Comparison of ENCODE assay signal across 2 cellular contexts in genomic region chr13:55606045-55606665, GRCh38.
TF ChIP-seq lines count a peak whose summit lies in the region.

No MANE protein-coding gene starts in this region.

TF ChIP-seq in GM23338, 12 proteins besides CTCF, POLR2A, EP300 and RAD21:
- TF ChIP-seq ZNF331 (CRISPR knock-in tag; IDR thresholded peaks at IDR 0.05; ENCODE audit: low read depth) (no peak), ETS1 (IDR thresholded peaks at IDR 0.05) (no peak), STAT1 (IDR thresholded peaks at IDR 0.05; ENCODE audit: unreplicated experiment) (no peak), EZH2phosphoT487 (IDR thresholded peaks at IDR 0.05; ENCODE audit: unreplicated experiment) (no peak), CREB1 (CRISPR knock-in tag; IDR thresholded peaks at IDR 0.05; ENCODE audit: low read depth) (no peak), JUNB (IDR thresholded peaks at IDR 0.05; ENCODE audit: unreplicated experiment) (no peak), NANOG (IDR thresholded peaks at IDR 0.05; ENCODE audit: borderline replicate concordance) (no peak), REST (IDR thresholded peaks at IDR 0.05; ENCODE audit: unreplicated experiment) (no peak), EZH2 (IDR thresholded peaks at IDR 0.05; ENCODE audit: low read depth, unreplicated experiment) (no peak), ZNF114 (CRISPR knock-in tag; IDR thresholded peaks at IDR 0.05) (no peak), POLR2AphosphoS5 (IDR thresholded peaks at IDR 0.05; ENCODE audit: low read depth) (no peak)
- TF ChIP-seq, protein P1, sequence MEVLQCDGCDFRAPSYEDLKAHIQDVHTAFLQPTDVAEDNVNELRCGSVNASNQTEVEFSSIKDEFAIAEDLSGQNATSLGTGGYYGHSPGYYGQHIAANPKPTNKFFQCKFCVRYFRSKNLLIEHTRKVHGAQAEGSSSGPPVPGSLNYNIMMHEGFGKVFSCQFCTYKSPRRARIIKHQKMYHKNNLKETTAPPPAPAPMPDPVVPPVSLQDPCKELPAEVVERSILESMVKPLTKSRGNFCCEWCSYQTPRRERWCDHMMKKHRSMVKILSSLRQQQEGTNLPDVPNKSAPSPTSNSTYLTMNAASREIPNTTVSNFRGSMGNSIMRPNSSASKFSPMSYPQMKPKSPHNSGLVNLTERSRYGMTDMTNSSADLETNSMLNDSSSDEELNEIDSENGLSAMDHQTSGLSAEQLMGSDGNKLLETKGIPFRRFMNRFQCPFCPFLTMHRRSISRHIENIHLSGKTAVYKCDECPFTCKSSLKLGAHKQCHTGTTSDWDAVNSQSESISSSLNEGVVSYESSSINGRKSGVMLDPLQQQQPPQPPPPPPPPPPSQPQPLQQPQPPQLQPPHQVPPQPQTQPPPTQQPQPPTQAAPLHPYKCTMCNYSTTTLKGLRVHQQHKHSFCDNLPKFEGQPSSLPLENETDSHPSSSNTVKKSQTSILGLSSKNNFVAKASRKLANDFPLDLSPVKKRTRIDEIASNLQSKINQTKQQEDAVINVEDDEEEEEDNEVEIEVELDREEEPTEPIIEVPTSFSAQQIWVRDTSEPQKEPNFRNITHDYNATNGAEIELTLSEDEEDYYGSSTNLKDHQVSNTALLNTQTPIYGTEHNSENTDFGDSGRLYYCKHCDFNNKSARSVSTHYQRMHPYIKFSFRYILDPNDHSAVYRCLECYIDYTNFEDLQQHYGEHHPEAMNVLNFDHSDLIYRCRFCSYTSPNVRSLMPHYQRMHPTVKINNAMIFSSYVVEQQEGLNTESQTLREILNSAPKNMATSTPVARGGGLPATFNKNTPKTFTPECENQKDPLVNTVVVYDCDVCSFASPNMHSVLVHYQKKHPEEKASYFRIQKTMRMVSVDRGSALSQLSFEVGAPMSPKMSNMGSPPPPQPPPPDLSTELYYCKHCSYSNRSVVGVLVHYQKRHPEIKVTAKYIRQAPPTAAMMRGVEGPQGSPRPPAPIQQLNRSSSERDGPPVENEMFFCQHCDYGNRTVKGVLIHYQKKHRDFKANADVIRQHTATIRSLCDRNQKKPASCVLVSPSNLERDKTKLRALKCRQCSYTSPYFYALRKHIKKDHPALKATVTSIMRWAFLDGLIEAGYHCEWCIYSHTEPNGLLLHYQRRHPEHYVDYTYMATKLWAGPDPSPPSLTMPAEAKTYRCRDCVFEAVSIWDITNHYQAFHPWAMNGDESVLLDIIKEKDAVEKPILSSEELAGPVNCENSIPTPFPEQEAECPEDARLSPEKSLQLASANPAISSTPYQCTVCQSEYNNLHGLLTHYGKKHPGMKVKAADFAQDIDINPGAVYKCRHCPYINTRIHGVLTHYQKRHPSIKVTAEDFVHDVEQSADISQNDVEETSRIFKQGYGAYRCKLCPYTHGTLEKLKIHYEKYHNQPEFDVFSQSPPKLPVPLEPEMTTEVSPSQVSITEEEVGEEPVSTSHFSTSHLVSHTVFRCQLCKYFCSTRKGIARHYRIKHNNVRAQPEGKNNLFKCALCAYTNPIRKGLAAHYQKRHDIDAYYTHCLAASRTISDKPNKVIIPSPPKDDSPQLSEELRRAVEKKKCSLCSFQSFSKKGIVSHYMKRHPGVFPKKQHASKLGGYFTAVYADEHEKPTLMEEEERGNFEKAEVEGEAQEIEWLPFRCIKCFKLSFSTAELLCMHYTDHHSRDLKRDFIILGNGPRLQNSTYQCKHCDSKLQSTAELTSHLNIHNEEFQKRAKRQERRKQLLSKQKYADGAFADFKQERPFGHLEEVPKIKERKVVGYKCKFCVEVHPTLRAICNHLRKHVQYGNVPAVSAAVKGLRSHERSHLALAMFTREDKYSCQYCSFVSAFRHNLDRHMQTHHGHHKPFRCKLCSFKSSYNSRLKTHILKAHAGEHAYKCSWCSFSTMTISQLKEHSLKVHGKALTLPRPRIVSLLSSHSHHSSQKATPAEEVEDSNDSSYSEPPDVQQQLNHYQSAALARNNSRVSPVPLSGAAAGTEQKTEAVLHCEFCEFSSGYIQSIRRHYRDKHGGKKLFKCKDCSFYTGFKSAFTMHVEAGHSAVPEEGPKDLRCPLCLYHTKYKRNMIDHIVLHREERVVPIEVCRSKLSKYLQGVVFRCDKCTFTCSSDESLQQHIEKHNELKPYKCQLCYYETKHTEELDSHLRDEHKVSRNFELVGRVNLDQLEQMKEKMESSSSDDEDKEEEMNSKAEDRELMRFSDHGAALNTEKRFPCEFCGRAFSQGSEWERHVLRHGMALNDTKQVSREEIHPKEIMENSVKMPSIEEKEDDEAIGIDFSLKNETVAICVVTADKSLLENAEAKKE (CRISPR knock-in tag; IDR thresholded peaks at IDR 0.05) = no peak

TF ChIP-seq in H1, 55 proteins besides CTCF, POLR2A, EP300 and RAD21:
- TF ChIP-seq CBX5 (IDR thresholded peaks at IDR 0.05; ENCODE audit: low read depth, low read length) = no peak
